1 cellular context compared by ENCODE assay signal in the genomic region with DNA sequence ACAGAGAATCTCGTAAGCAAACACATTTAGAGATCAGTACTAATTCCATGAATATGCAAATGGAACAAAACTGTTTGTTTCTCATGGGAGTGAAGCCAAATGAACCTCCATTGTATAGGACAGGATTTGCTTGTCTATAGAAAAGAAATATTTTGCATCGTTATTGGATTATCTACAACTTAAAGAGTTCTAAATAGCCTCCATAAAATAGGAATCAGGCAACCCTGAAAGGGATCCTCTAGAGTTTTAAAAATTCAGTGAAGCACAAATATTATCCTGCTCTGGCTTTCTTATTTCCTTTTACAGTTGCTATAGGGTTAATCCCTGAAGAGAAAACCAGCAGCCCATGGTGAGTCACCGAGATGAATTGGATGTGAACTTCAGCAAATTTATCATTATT.
TF ChIP-seq lines count a peak whose summit lies in the region.

No MANE protein-coding gene starts in this region.

TF ChIP-seq in IMR-90, 13 proteins besides CTCF, POLR2A, EP300 and RAD21:
- TF ChIP-seq, protein P1, sequence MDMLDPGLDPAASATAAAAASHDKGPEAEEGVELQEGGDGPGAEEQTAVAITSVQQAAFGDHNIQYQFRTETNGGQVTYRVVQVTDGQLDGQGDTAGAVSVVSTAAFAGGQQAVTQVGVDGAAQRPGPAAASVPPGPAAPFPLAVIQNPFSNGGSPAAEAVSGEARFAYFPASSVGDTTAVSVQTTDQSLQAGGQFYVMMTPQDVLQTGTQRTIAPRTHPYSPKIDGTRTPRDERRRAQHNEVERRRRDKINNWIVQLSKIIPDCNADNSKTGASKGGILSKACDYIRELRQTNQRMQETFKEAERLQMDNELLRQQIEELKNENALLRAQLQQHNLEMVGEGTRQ (IDR thresholded peaks at IDR 0.05; ENCODE audit: low read depth, low read length), result no peak
- TF ChIP-seq MXI1 (IDR thresholded peaks at IDR 0.05; ENCODE audit: borderline replicate concordance, low read depth, low read length) (no peak), MAZ (IDR thresholded peaks at IDR 0.05; ENCODE audit: borderline replicate concordance, low read depth, low read length) (no peak), RFX5 (IDR thresholded peaks at IDR 0.05; ENCODE audit: low read depth, low read length) (no peak), BHLHE40 (IDR thresholded peaks at IDR 0.05; ENCODE audit: low read depth, low read length) (no peak), FOS (IDR thresholded peaks at IDR 0.05; ENCODE audit: low read depth, low read length) (no peak), SMC3 (IDR thresholded peaks at IDR 0.05; ENCODE audit: low read depth, low read length) (no peak), CHD1 (IDR thresholded peaks at IDR 0.05; ENCODE audit: low read depth, low read length) (no peak), CEBPB (IDR thresholded peaks at IDR 0.05; ENCODE audit: low read depth, low read length) (no peak), MAFK (IDR thresholded peaks at IDR 0.05; ENCODE audit: low read depth, low read length) (no peak), RCOR1 (IDR thresholded peaks at IDR 0.05; ENCODE audit: insufficient replicate concordance, low read length) (no peak), NFE2L2 (IDR thresholded peaks at IDR 0.05; ENCODE audit: low read depth, low read length) (no peak)
- TF ChIP-seq, protein P2, sequence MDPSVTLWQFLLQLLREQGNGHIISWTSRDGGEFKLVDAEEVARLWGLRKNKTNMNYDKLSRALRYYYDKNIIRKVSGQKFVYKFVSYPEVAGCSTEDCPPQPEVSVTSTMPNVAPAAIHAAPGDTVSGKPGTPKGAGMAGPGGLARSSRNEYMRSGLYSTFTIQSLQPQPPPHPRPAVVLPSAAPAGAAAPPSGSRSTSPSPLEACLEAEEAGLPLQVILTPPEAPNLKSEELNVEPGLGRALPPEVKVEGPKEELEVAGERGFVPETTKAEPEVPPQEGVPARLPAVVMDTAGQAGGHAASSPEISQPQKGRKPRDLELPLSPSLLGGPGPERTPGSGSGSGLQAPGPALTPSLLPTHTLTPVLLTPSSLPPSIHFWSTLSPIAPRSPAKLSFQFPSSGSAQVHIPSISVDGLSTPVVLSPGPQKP (IDR thresholded peaks at IDR 0.05; ENCODE audit: borderline replicate concordance, low read depth, low read length), result no peak
